Comparison of ENCODE assay signal across 15 cellular contexts in genomic region chr2:222747526-222748160, GRCh38.
DNase-seq lines count a peak whose midpoint lies in the region; ATAC-seq lines count a peak whose summit lies in the region.
"Had no signal": no experiment of that assay in that cellular context is flagged by ENCODE, and none has a peak within 500 bp of the region (broad histone marks: within the 10 kb centered on the region; RNA-seq: fewer than 3 reads in every experiment).

No MANE protein-coding gene starts in this region.

- no peaks in the 10 kb centered on the region for H3K9me3 Mint-ChIP-seq in activated CD8-positive, alpha-beta memory T cell treated with anti-CD3 and anti-CD28 coated beads, Interleukin-2, amount 10 ng/mL, durations not matched to agents 7 days and 5 days (ENCODE audit: low read depth)
- H3K9me3 Mint-ChIP-seq: activated naive CD4-positive, alpha-beta T cell treated with anti-CD3 and anti-CD28 coated beads, Interleukin-2, amount 10 ng/mL, durations not matched to agents 7 days and 5 days; natural killer cell treated with Interleukin-12 subunit alpha and Interleukin-12 subunit beta and Interleukin-15 and Interleukin-18, amount 100 ng/mL, for 72 hours had no signal

- no peaks in the 10 kb centered on the region for H3K9me3 ChIP-seq in aorta (ENCODE audit: control insufficient read depth, low read length)
- H3K9me3 ChIP-seq: A549, SJSA1 had no signal

- peak; percentile 31 for ATAC-seq in activated CD8-positive, alpha-beta memory T cell treated with anti-CD3 and anti-CD28 coated beads, Interleukin-2, amount 10 ng/mL, durations not matched to agents 7 days and 5 days
- ATAC-seq in HG02642 (IDR thresholded peaks at IDR 0.05; ENCODE audit: poor library complexity, unreplicated experiment) (peak; percentile 60), HG03520 (IDR thresholded peaks at IDR 0.05; ENCODE audit: unreplicated experiment) (peak; percentile 78), aorta (ENCODE audit: low FRiP score) (no peak)
- no peak for ATAC-seq in stimulated activated naive CD8-positive, alpha-beta T cell treated with anti-CD3 and anti-CD28 coated beads, Interleukin-15, Interleukin-2, amounts not matched to agents 100 U/mL and 50 U/mL, for 24 hours
- ATAC-seq: A549; natural killer cell treated with Interleukin-12 subunit alpha and Interleukin-12 subunit beta and Interleukin-15 and Interleukin-18, amount 100 ng/mL, for 72 hours had no signal

- no peak overlapping the region for H3K27ac ChIP-seq in aorta (ENCODE audit: low read depth in 1 of 2, low read length in 2 of 2)
- H3K27ac ChIP-seq: A549, SJSA1 had no signal

- peaks cover 4% of the 10 kb centered on the region for H3K36me3 Mint-ChIP-seq in activated CD8-positive, alpha-beta memory T cell treated with anti-CD3 and anti-CD28 coated beads, Interleukin-2, amount 10 ng/mL, durations not matched to agents 7 days and 5 days
- H3K36me3 Mint-ChIP-seq: activated naive CD4-positive, alpha-beta T cell treated with anti-CD3 and anti-CD28 coated beads, Interleukin-2, amount 10 ng/mL, durations not matched to agents 7 days and 5 days; natural killer cell treated with Interleukin-12 subunit alpha and Interleukin-12 subunit beta and Interleukin-15 and Interleukin-18, amount 100 ng/mL, for 72 hours had no signal

- peaks cover 44% of the 10 kb centered on the region for H3K4me1 Mint-ChIP-seq in activated CD8-positive, alpha-beta memory T cell treated with anti-CD3 and anti-CD28 coated beads, Interleukin-2, amount 10 ng/mL, durations not matched to agents 7 days and 5 days

- no peaks in the 10 kb centered on the region for H3K36me3 ChIP-seq in aorta (ENCODE audit: control insufficient read depth in 1 of 2, insufficient read depth in 2 of 2, low read length in 1 of 2)
- H3K36me3 ChIP-seq: SJSA1 had no signal

- CTCF ChIA-PET in activated CD8-positive, alpha-beta memory T cell treated with anti-CD3 and anti-CD28 coated beads, Interleukin-2, amount 10 ng/mL, durations not matched to agents 7 days and 5 days (lab: Charles Lee) = no interaction called here

- DNase-seq in activated CD8-positive, alpha-beta memory T cell treated with anti-CD3 and anti-CD28 coated beads, Interleukin-2, amount 10 ng/mL, durations not matched to agents 7 days and 5 days = peak; percentile 47
- DNase-seq in activated CD8-positive, alpha-beta memory T cell treated with anti-CD3 and anti-CD28 coated beads for 24 hours = no peak
- DNase-seq in stimulated activated naive CD8-positive, alpha-beta T cell treated with anti-CD3 and anti-CD28 coated beads, Interleukin-15, Interleukin-2, amounts not matched to agents 100 U/mL and 50 U/mL, for 24 hours = peak; percentile 9
- no peak for DNase-seq in NCI-H187 (lab: John Stamatoyannopoulos, UW)
- DNase-seq in aorta = no peak
- no peak for DNase-seq in NCI-H1417 treated with DMSO at 0.1 percent for 48 hours (lab: John Stamatoyannopoulos, UW)
- DNase-seq: activated CD4-positive, CD25-positive, alpha-beta regulatory T cell; activated naive CD4-positive, alpha-beta T cell treated with anti-CD3 and anti-CD28 coated beads, Interleukin-2, amount 10 ng/mL, durations not matched to agents 7 days and 5 days; MM.1S; small intestine had no signal

- no peak overlapping the region for H3K27ac Mint-ChIP-seq in activated CD8-positive, alpha-beta memory T cell treated with anti-CD3 and anti-CD28 coated beads, Interleukin-2, amount 10 ng/mL, durations not matched to agents 7 days and 5 days
- H3K27ac Mint-ChIP-seq: activated naive CD4-positive, alpha-beta T cell treated with anti-CD3 and anti-CD28 coated beads, Interleukin-2, amount 10 ng/mL, durations not matched to agents 7 days and 5 days; natural killer cell treated with Interleukin-12 subunit alpha and Interleukin-12 subunit beta and Interleukin-15 and Interleukin-18, amount 100 ng/mL, for 72 hours had no signal

- 70 to 74% methylated on average over 5 of the region's 5 CpGs for WGBS in aorta, 2 donors

- peaks cover 24% of the 10 kb centered on the region for H3K27me3 Mint-ChIP-seq in activated CD8-positive, alpha-beta memory T cell treated with anti-CD3 and anti-CD28 coated beads, Interleukin-2, amount 10 ng/mL, durations not matched to agents 7 days and 5 days

- intact Hi-C loops in aorta (cut with DNase I) = no loop called here

- peaks cover under 1 to 10% of the 10 kb centered on the region in 2 donors for H3K4me1 ChIP-seq in aorta (ENCODE audit: control insufficient read depth in 1 of 2, insufficient read depth in 2 of 2, low read length in 2 of 2)
- H3K4me1 ChIP-seq: A549, SJSA1 had no signal

- no peaks in the 10 kb centered on the region for H3K27me3 ChIP-seq in aorta (ENCODE audit: control insufficient read depth in 1 of 2, insufficient read depth in 2 of 2, low read length in 1 of 2)
- H3K27me3 ChIP-seq: SJSA1 had no signal

- H3K4me3 Mint-ChIP-seq in activated CD8-positive, alpha-beta memory T cell treated with anti-CD3 and anti-CD28 coated beads, Interleukin-2, amount 10 ng/mL, durations not matched to agents 7 days and 5 days = no peak overlapping the region
- H3K4me3 Mint-ChIP-seq: activated naive CD4-positive, alpha-beta T cell treated with anti-CD3 and anti-CD28 coated beads, Interleukin-2, amount 10 ng/mL, durations not matched to agents 7 days and 5 days; natural killer cell treated with Interleukin-12 subunit alpha and Interleukin-12 subunit beta and Interleukin-15 and Interleukin-18, amount 100 ng/mL, for 72 hours had no signal

- H3K4me3 ChIP-seq in aorta (ENCODE audit: low read length in 2 of 2) = no peak overlapping the region
- H3K4me3 ChIP-seq: A549, SJSA1 had no signal

Comparison
In these comparisons a context has a peak if more than half of its experiments do, and no peak if none do; other contexts are left out.
1. DNase-seq: peak in activated CD8-positive, alpha-beta memory T cell treated with anti-CD3 and anti-CD28 coated beads, Interleukin-2, amount 10 ng/mL, durations not matched to agents 7 days and 5 days (single experiment) and stimulated activated naive CD8-positive, alpha-beta T cell treated with anti-CD3 and anti-CD28 coated beads, Interleukin-15, Interleukin-2, amounts not matched to agents 100 U/mL and 50 U/mL, for 24 hours (single experiment); none in activated CD8-positive, alpha-beta memory T cell treated with anti-CD3 and anti-CD28 coated beads for 24 hours (single experiment), NCI-H187 (0 of 2), aorta (0 of 2) and NCI-H1417 treated with DMSO at 0.1 percent for 48 hours (single experiment).
2. ATAC-seq: peak in activated CD8-positive, alpha-beta memory T cell treated with anti-CD3 and anti-CD28 coated beads, Interleukin-2, amount 10 ng/mL, durations not matched to agents 7 days and 5 days (single experiment), HG02642 (single experiment) and HG03520 (single experiment); none in stimulated activated naive CD8-positive, alpha-beta T cell treated with anti-CD3 and anti-CD28 coated beads, Interleukin-15, Interleukin-2, amounts not matched to agents 100 U/mL and 50 U/mL, for 24 hours (single experiment) and aorta (single experiment).